In the genomic region with DNA sequence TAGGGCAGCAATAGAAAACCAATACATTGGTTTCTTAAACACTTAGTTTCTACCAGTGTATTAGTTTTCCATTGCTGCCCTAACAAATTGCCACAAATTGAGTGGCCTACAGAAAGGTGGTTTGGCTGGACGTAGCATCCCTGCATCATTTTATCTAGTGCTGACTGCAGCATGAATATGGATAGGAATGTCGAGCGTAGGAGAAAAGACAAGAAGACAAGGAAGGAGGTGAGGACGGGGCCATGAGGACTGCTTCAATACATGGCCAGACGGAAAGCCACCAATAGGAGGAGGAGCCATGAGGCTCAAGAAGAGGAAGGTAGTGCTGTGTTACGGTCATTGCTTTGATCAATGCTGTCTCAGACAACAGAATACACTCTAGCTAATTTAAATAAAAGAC, we compare ENCODE assay signal across 16 cellular contexts.
DNase-seq lines count a peak whose midpoint lies in the region; ATAC-seq and TF ChIP-seq lines count a peak whose summit lies in the region.
"Had no signal": no experiment of that assay in that cellular context is flagged by ENCODE, and none has a peak within 500 bp of the region (broad histone marks: within the 10 kb centered on the region; RNA-seq: fewer than 3 reads in every experiment).

No MANE protein-coding gene starts in this region.

- DNase-seq in CD8-positive, alpha-beta memory T cell: no peak
- DNase-seq in RWPE2 (ENCODE audit: low spot score) (no peak), esophagus muscularis mucosa (ENCODE audit: extremely low spot score) (no peak), sigmoid colon (no peak), NCI-H524 (lab: John Stamatoyannopoulos, UW) (no peak), GF-D8 (lab: John Stamatoyannopoulos, UW) (no peak), RPMI8226 (no peak)
- no peak for DNase-seq in activated T-cell treated with anti-CD3 and anti-CD28 coated beads, Interleukin-2, amount 50 U/mL, for 4 hours
- DNase-seq: effector CD4-positive, alpha-beta T cell; midbrain; NCI-H1436; Right ventricle myocardium superior; stimulated activated CD4-positive, alpha-beta T cell treated with anti-CD3 and anti-CD28 coated beads, Interleukin-1b, Interleukin-23, amount 100 ng/mL, for 48 hours had no signal

- no peaks in the 10 kb centered on the region for H3K27me3 ChIP-seq in CD8-positive, alpha-beta memory T cell (ENCODE audit: insufficient read depth, low read length, poor library complexity, severe bottlenecking)
- H3K27me3 ChIP-seq in RWPE2 (ENCODE audit: insufficient read depth, poor library complexity, severe bottlenecking): no peaks in the 10 kb centered on the region
- no peaks in the 10 kb centered on the region for H3K27me3 ChIP-seq in esophagus muscularis mucosa
- no peaks in the 10 kb centered on the region for H3K27me3 ChIP-seq in sigmoid colon
- H3K27me3 ChIP-seq: right atrium auricular region had no signal

- CTCF ChIA-PET in CD8-positive, alpha-beta memory T cell (lab: Charles Lee): no interaction called here

- TF ChIP-seq CTCF in RWPE2 (IDR thresholded peaks at IDR 0.05; ENCODE audit: poor library complexity, severe bottlenecking) (no peak), esophagus muscularis mucosa (IDR thresholded peaks at IDR 0.05) (no peak), sigmoid colon (IDR thresholded peaks at IDR 0.05) (no peak)

- intact Hi-C loops in esophagus muscularis mucosa (cut with DNase I): loop anchor here (5.0 kb wide), 2 partner anchors 189 to 241 kb away; partner anchors contain the start of genes ANKRD12 and MTCL1
- intact Hi-C loops in sigmoid colon (cut with DNase I): loop anchor here (2.0 kb wide), 1 partner anchor 27 kb away; no protein-coding TSS in a partner anchor

- TF ChIP-seq POLR2A in esophagus muscularis mucosa (IDR thresholded peaks at IDR 0.05; ENCODE audit: low read depth): no peak
- TF ChIP-seq POLR2A in sigmoid colon (IDR thresholded peaks at IDR 0.05): no peak

- 62% methylated on average over 6 of the region's 6 CpGs for WGBS in esophagus muscularis mucosa
- 84 to 91% methylated on average over 6 of the region's 6 CpGs for WGBS in sigmoid colon, 2 donors

- no peaks in the 10 kb centered on the region for H3K36me3 ChIP-seq in CD8-positive, alpha-beta memory T cell (ENCODE audit: insufficient read depth, low read length)
- no peaks in the 10 kb centered on the region for H3K36me3 ChIP-seq in RWPE2 (ENCODE audit: low read depth)
- no peaks in the 10 kb centered on the region for H3K36me3 ChIP-seq in esophagus muscularis mucosa
- no peaks in the 10 kb centered on the region for H3K36me3 ChIP-seq in sigmoid colon
- H3K36me3 ChIP-seq: right atrium auricular region had no signal

- H3K4me3 Mint-ChIP-seq in CD8-positive, alpha-beta memory T cell: no peak overlapping the region
- no peak overlapping the region for H3K4me3 Mint-ChIP-seq in activated T-cell treated with anti-CD3 and anti-CD28 coated beads, Interleukin-2, amount 50 U/mL, for 4 hours
- H3K4me3 Mint-ChIP-seq: activated T-helper 1 cell treated with anti-CD3 and anti-CD28 coated beads, Interleukin-12 subunit alpha, Interleukin-12 subunit beta, Interleukin-2, Interleukin-4 antibody, amounts not matched to agents 30 ng/mL and 10 ng/mL and 1 ng/mL, durations not matched to agents 14 hours and 24 hours and 36 hours; WTC11 had no signal

- peaks cover 4 to 7% of the 10 kb centered on the region in 2 donors for H3K27me3 Mint-ChIP-seq in CD8-positive, alpha-beta memory T cell
- H3K27me3 Mint-ChIP-seq in activated T-cell treated with anti-CD3 and anti-CD28 coated beads, Interleukin-2, amount 50 U/mL, for 4 hours (ENCODE audit: low read depth): peaks cover 10% of the 10 kb centered on the region

- peaks cover 2 to 6% (median 6%) of the 10 kb centered on the region in 3 donors for H3K4me1 Mint-ChIP-seq in CD8-positive, alpha-beta memory T cell
- H3K4me1 Mint-ChIP-seq in activated T-cell treated with anti-CD3 and anti-CD28 coated beads, Interleukin-2, amount 50 U/mL, for 4 hours (ENCODE audit: low read depth): peaks cover 9% of the 10 kb centered on the region

- TF ChIP-seq EP300 in esophagus muscularis mucosa (IDR thresholded peaks at IDR 0.05) (no peak), sigmoid colon (IDR thresholded peaks at IDR 0.05) (no peak)

- H3K27ac Mint-ChIP-seq in CD8-positive, alpha-beta memory T cell: no peak overlapping the region
- H3K27ac Mint-ChIP-seq: activated T-helper 1 cell treated with anti-CD3 and anti-CD28 coated beads, Interleukin-12 subunit alpha, Interleukin-12 subunit beta, Interleukin-2, Interleukin-4 antibody, amounts not matched to agents 30 ng/mL and 10 ng/mL and 1 ng/mL, durations not matched to agents 14 hours and 24 hours and 36 hours had no signal

- no peaks in the 10 kb centered on the region for H3K4me1 ChIP-seq in CD8-positive, alpha-beta memory T cell (ENCODE audit: insufficient read depth, low read length)
- H3K4me1 ChIP-seq in RWPE2 (ENCODE audit: insufficient read depth, poor library complexity, severe bottlenecking) (peaks cover 34% of the 10 kb centered on the region), esophagus muscularis mucosa (peaks cover 3 to 36% (median 30%) of the 10 kb centered on the region in 4 donors), sigmoid colon (peaks cover 0 to 36% (median 25%) of the 10 kb centered on the region in 4 donors)

- ATAC-seq in RWPE2 (ENCODE audit: low read depth): no peak
- no peak for ATAC-seq in activated T-cell treated with anti-CD3 and anti-CD28 coated beads, Interleukin-2, amount 50 U/mL, for 4 hours

- no peaks in the 10 kb centered on the region for H3K9me3 ChIP-seq in CD8-positive, alpha-beta memory T cell (ENCODE audit: low read length)
- H3K9me3 ChIP-seq in RWPE2 (ENCODE audit: severe bottlenecking) (no peaks in the 10 kb centered on the region), esophagus muscularis mucosa (no peaks in the 10 kb centered on the region), sigmoid colon (no peaks in the 10 kb centered on the region)
- H3K9me3 ChIP-seq: right atrium auricular region had no signal

- no peaks in the 10 kb centered on the region for H3K36me3 Mint-ChIP-seq in CD8-positive, alpha-beta memory T cell
- no peaks in the 10 kb centered on the region for H3K36me3 Mint-ChIP-seq in activated T-cell treated with anti-CD3 and anti-CD28 coated beads, Interleukin-2, amount 50 U/mL, for 4 hours (ENCODE audit: insufficient read depth)

- POLR2A ChIA-PET in CD8-positive, alpha-beta memory T cell (lab: Charles Lee): no interaction called here

- H3K4me3 ChIP-seq in CD8-positive, alpha-beta memory T cell (ENCODE audit: low read length): no peak overlapping the region
- H3K4me3 ChIP-seq in RWPE2 (ENCODE audit: severe bottlenecking) (no peak overlapping the region), esophagus muscularis mucosa (peak overlapping the region in 1 of 4 donors; percentile 37), sigmoid colon (peak overlapping the region in 1 of 4 donors; percentile 29)
- H3K4me3 ChIP-seq: right atrium auricular region had no signal

- peaks cover 0 to 2% (median 0%) of the 10 kb centered on the region in 5 donors for H3K9me3 Mint-ChIP-seq in CD8-positive, alpha-beta memory T cell
- no peaks in the 10 kb centered on the region for H3K9me3 Mint-ChIP-seq in activated T-cell treated with anti-CD3 and anti-CD28 coated beads, Interleukin-2, amount 50 U/mL, for 4 hours
- H3K9me3 Mint-ChIP-seq: activated T-helper 1 cell treated with anti-CD3 and anti-CD28 coated beads, Interleukin-12 subunit alpha, Interleukin-12 subunit beta, Interleukin-2, Interleukin-4 antibody, amounts not matched to agents 30 ng/mL and 10 ng/mL and 1 ng/mL, durations not matched to agents 14 hours and 24 hours and 36 hours had no signal

- H3K27ac ChIP-seq in CD8-positive, alpha-beta memory T cell (ENCODE audit: low read depth, low read length): peak overlapping the region; percentile 7
- H3K27ac ChIP-seq in RWPE2 (ENCODE audit: poor library complexity, severe bottlenecking): peak overlapping the region; percentile 89
- H3K27ac ChIP-seq in esophagus muscularis mucosa (replicated peaks in 1 of 4): peak overlapping the region; percentile 74 to 89 (median 86)
- peak overlapping the region; percentile 88 to 92 (median 90) for H3K27ac ChIP-seq in sigmoid colon
- H3K27ac ChIP-seq: right atrium auricular region had no signal

Comparison
In these comparisons a context has a peak if more than half of its experiments do, and no peak if none do; other contexts are left out.
1. H3K27ac ChIP-seq: peak in every context shown above with its lines; median percentile 90 in sigmoid colon; 89 in RWPE2; 86 in esophagus muscularis mucosa; 7 in CD8-positive, alpha-beta memory T cell.